ENCODE assay signal across 22 cellular contexts in genomic region chr1:204819495-204819894, GRCh38. TPM values are rescaled to one million over a fixed set of nuclear protein-coding genes. Genes with fewer than 3 reads are reported as not detected.
DNase-seq lines count a peak whose midpoint lies in the region; ATAC-seq, FAIRE-seq and TF ChIP-seq lines count a peak whose summit lies in the region.
"Had no signal": no experiment of that assay in that cellular context is flagged by ENCODE, and none has a peak within 500 bp of the region (broad histone marks: within the 10 kb centered on the region; RNA-seq: fewer than 3 reads in every experiment).

No MANE protein-coding gene starts in this region.

- no peak for TF ChIP-seq POLR2A in vagina (IDR thresholded peaks at IDR 0.05)

- FAIRE-seq in RCC 7860 (lab: Jason Lieb, UNC) = no peak
- FAIRE-seq: pancreas had no signal

- H3K4me1 ChIP-seq in right atrium auricular region = peaks cover 0 to 47% of the 10 kb centered on the region in 2 donors
- H3K4me1 ChIP-seq in heart right ventricle = peaks cover 2 to 61% (median 18%) of the 10 kb centered on the region in 9 donors
- H3K4me1 ChIP-seq in mammary epithelial cell (ENCODE audit: insufficient read depth, low read length) = peaks cover 6% of the 10 kb centered on the region
- peaks cover 17% of the 10 kb centered on the region for H3K4me1 ChIP-seq in vagina
- H3K4me1 ChIP-seq: SJSA1 had no signal

- no peak overlapping the region for H3K9ac ChIP-seq in mammary epithelial cell (ENCODE audit: insufficient read depth, low read length)

- no peaks in the 10 kb centered on the region for H3K27me3 ChIP-seq in right atrium auricular region
- no peaks in the 10 kb centered on the region for H3K27me3 ChIP-seq in heart right ventricle
- no peaks in the 10 kb centered on the region for H3K27me3 ChIP-seq in mammary epithelial cell (ENCODE audit: insufficient read depth, low read length)
- H3K27me3 ChIP-seq in vagina = no peaks in the 10 kb centered on the region
- H3K27me3 ChIP-seq: pancreas, Peyer's patch had no signal

- H3K27ac ChIP-seq in right atrium auricular region (peak overlapping the region; percentile 36 to 65), heart right ventricle (peak overlapping the region in 4 of 10 donors; percentile 9 to 59 (median 35)), mammary epithelial cell (ENCODE audit: insufficient read depth, low read depth, low read length) (no peak overlapping the region), vagina (peak overlapping the region; percentile 37)
- H3K27ac ChIP-seq: pancreas, SJSA1, suprapubic skin had no signal

- H3K4me3 ChIP-seq in right atrium auricular region (no peak overlapping the region), heart right ventricle (no peak overlapping the region), mammary epithelial cell (replicated peaks in 1 of 3; ENCODE audit: insufficient read depth in 1 of 3, low read depth in 2 of 3, low read length in 3 of 3) (no peak overlapping the region), vagina (no peak overlapping the region)
- H3K4me3 ChIP-seq: pancreas, Peyer's patch, SJSA1, suprapubic skin had no signal

- no peaks in the 10 kb centered on the region for H3K79me2 ChIP-seq in mammary epithelial cell (ENCODE audit: insufficient read depth, low read length)

- H3K36me3 ChIP-seq in right atrium auricular region = no peaks in the 10 kb centered on the region
- H3K36me3 ChIP-seq in heart right ventricle = no peaks in the 10 kb centered on the region
- no peaks in the 10 kb centered on the region for H3K36me3 ChIP-seq in mammary epithelial cell (ENCODE audit: insufficient read depth, low read length)
- H3K36me3 ChIP-seq in vagina = no peaks in the 10 kb centered on the region
- H3K36me3 ChIP-seq: pancreas, Peyer's patch, SJSA1, suprapubic skin had no signal

- intact Hi-C loops in heart right ventricle (cut with DNase I) (no loop called here), mammary epithelial cell (cut with micrococcal nuclease) (no loop called here), vagina (cut with DNase I) (no loop called here)

- 85 to 91% methylated on average over 2 of the region's 2 CpGs for WGBS in heart right ventricle, 2 donors
- WGBS in mammary epithelial cell (ENCODE audit: low coverage, missing lambda C conversion rate) = 23% methylated on average over 2 of the region's 2 CpGs

- DNase-seq in right atrium auricular region (ENCODE audit: low spot score) (no peak), heart right ventricle (no peak), mammary epithelial cell (peak; percentile 60), left kidney (ENCODE audit: low read depth, low spot score) (peak; percentile 56), vagina (ENCODE audit: extremely low spot score in 2 of 2) (no peak), NCI-H1436 treated with DMSO at 0.1 percent for 48 hours (lab: John Stamatoyannopoulos, UW) (no peak), RCC 7860 (ENCODE audit: low spot score) (no peak)
- no peak for DNase-seq in stimulated activated CD4-positive, alpha-beta T cell treated with anti-CD3 and anti-CD28 coated beads, Interleukin-4, amount 100 ng/mL, for 4 hours
- DNase-seq: activated CD4-positive, alpha-beta T cell treated with anti-CD3 and anti-CD28 coated beads, Interleukin-2, amount 10 ng/mL, durations not matched to agents 24 days and 14 days; activated T-cell treated with anti-CD3 and anti-CD28 coated beads, Interleukin-2, amount 50 U/mL, for 72 hours; CD4-positive, alpha-beta memory T cell; effector CD4-positive, alpha-beta T cell; glutamatergic neuron; H7; left colon; NCI-H187; NK-92 treated with Interleukin-12 subunit alpha and Interleukin-12 subunit beta, amount 100 ng/mL, for 24 hours; pancreas; Peyer's patch; T-helper 2 cell had no signal

- ATAC-seq in heart right ventricle = no peak
- ATAC-seq: activated T-cell treated with anti-CD3 and anti-CD28 coated beads, Interleukin-2, amount 50 U/mL, for 72 hours; left colon had no signal

- no peaks in the 10 kb centered on the region for H4K20me1 ChIP-seq in mammary epithelial cell (ENCODE audit: insufficient read depth, low read length)

- TF ChIP-seq CTCF in right atrium auricular region (IDR thresholded peaks at IDR 0.05) (no peak), heart right ventricle (IDR thresholded peaks at IDR 0.05) (no peak), mammary epithelial cell (conservative IDR thresholded peaks at IDR 0.05 in 1 of 2, IDR thresholded peaks at IDR 0.05 in 1 of 2; ENCODE audit: extremely low read depth in 1 of 2, insufficient read depth in 1 of 2, low read depth in 1 of 2, low read length in 2 of 2) (no peak), vagina (IDR thresholded peaks at IDR 0.05) (no peak)

- H2AFZ ChIP-seq in mammary epithelial cell (ENCODE audit: low read depth, low read length) = no peak overlapping the region

- in situ Hi-C loops in mammary epithelial cell (cut with MboI; ENCODE audit: low sequenced_read_pairs in 2 of 2) = loop anchor here in 1 of 2 donors (5.0 kb wide), 1 partner anchor 123 kb away; no protein-coding TSS in a partner anchor

- CTCF ChIA-PET in mammary epithelial cell (lab: Charles Lee; ENCODE audit: low non-redundant PET) = interaction anchor here (0.5 to 0.8 kb wide), 3 partner anchors 13 to 247 kb away, joined by 3 to 4 read pairs (median 4); no protein-coding TSS in a partner anchor

- H3K9me3 ChIP-seq in right atrium auricular region = no peaks in the 10 kb centered on the region
- peaks cover 0 to 10% (median 0%) of the 10 kb centered on the region in 11 donors for H3K9me3 ChIP-seq in heart right ventricle
- no peaks in the 10 kb centered on the region for H3K9me3 ChIP-seq in mammary epithelial cell (replicated peaks; ENCODE audit: insufficient read depth, low read length)
- H3K9me3 ChIP-seq in vagina = no peaks in the 10 kb centered on the region
- H3K9me3 ChIP-seq: pancreas, Peyer's patch, SJSA1, suprapubic skin had no signal

- BruUV-seq in mammary epithelial cell (replicated peaks; lab: Mats Ljungman, UMichigan) = no TSS peak

- no peak overlapping the region for H3K4me2 ChIP-seq in mammary epithelial cell (ENCODE audit: insufficient read depth, low read depth, low read length)

- dilution Hi-C loops in mammary epithelial cell (cut with HindIII; ENCODE audit: low sequenced_read_pairs) = no loop called here

RNA-seq across cellular contexts. Expression of gene NFASC, which starts 51.2 kb away (rescaled TPM):
- total RNA-seq in right atrium auricular region (10 to 100 TPM; 38.5 to 45.9 TPM), heart right ventricle (10 to 100 TPM in 5 of 10 donors, 1 to 10 TPM in 5; 5.2 to 16.3 (median 9.2) TPM), mammary epithelial cell (10 to 100 TPM; 37.6 to 94.9 TPM), vagina (23.3 TPM)
- polyA plus RNA-seq in heart right ventricle (10 to 100 TPM in 1 of 2 donors, 1 to 10 TPM in 1; 1.9 to 24.1 TPM), mammary epithelial cell (12.7 TPM)
- polyA minus RNA-seq in mammary epithelial cell = 28.6 TPM
- total RNA-seq: CD4-positive, alpha-beta memory T cell had no signal
- polyA plus RNA-seq: CD4-positive, alpha-beta memory T cell had no signal

Comparison
In these comparisons a context has a peak if more than half of its experiments do, and no peak if none do; other contexts are left out.
1. DNase-seq: peak in mammary epithelial cell (single experiment) and left kidney (single experiment); none in right atrium auricular region (single experiment), heart right ventricle (0 of 2), vagina (0 of 2), NCI-H1436 treated with DMSO at 0.1 percent for 48 hours (single experiment), RCC 7860 (single experiment) and stimulated activated CD4-positive, alpha-beta T cell treated with anti-CD3 and anti-CD28 coated beads, Interleukin-4, amount 100 ng/mL, for 4 hours (0 of 2).